In genomic region chr5:179227578-179228311, GRCh38 we compare ENCODE assay signal across 22 cellular contexts.
DNase-seq lines count a peak whose midpoint lies in the region; ATAC-seq and TF ChIP-seq lines count a peak whose summit lies in the region.
"Had no signal": no experiment of that assay in that cellular context is flagged by ENCODE, and none has a peak within 500 bp of the region (broad histone marks: within the 10 kb centered on the region; RNA-seq: fewer than 3 reads in every experiment).

No MANE protein-coding gene starts in this region.

- no peak overlapping the region for H3K4me3 ChIP-seq in GM23338
- H3K4me3 ChIP-seq: Peyer's patch had no signal

- peaks cover 34% of the 10 kb centered on the region for H3K9me3 Mint-ChIP-seq in GM23338
- peaks cover 20% of the 10 kb centered on the region for H3K9me3 Mint-ChIP-seq in activated naive CD4-positive, alpha-beta T cell treated with anti-CD3 and anti-CD28 coated beads for 36 hours

- no peaks in the 10 kb centered on the region for H3K36me3 ChIP-seq in GM23338 (ENCODE audit: insufficient read depth)
- H3K36me3 ChIP-seq: Peyer's patch, WERI-Rb-1 had no signal

- peak; percentile 85 for ATAC-seq in GM23338
- ATAC-seq in left lobe of liver, result no peak
- ATAC-seq in HG02938 (IDR thresholded peaks at IDR 0.05; ENCODE audit: unreplicated experiment), result no peak
- ATAC-seq: activated CD8-positive, alpha-beta T cell treated with anti-CD3 and anti-CD28 coated beads for 36 hours had no signal

- 0 out of 2 replicates have a peak, but pooled peaks cover 4% of the 10 kb centered on the region for H3F3A ChIP-seq in GM23338 (replicated peaks; ENCODE audit: low read depth)

- CTCF ChIA-PET in activated naive CD4-positive, alpha-beta T cell treated with anti-CD3 and anti-CD28 coated beads for 36 hours (lab: Charles Lee), result no interaction called here

- peaks cover 24% of the 10 kb centered on the region for H3K4me1 Mint-ChIP-seq in GM23338
- no peaks in the 10 kb centered on the region for H3K4me1 Mint-ChIP-seq in activated naive CD4-positive, alpha-beta T cell treated with anti-CD3 and anti-CD28 coated beads for 36 hours (ENCODE audit: low read depth)
- H3K4me1 Mint-ChIP-seq: CD4-positive, CD25-positive, alpha-beta regulatory T cell had no signal

- no peak overlapping the region for H2AFZ ChIP-seq in GM23338

- DNase-seq in GM23338 (ENCODE audit: low spot score), result no peak
- DNase-seq in amniotic epithelial cell (ENCODE audit: low read depth), result peak; percentile 9
- peak; percentile 35 for DNase-seq in left lobe of liver (ENCODE audit: low spot score)
- DNase-seq in posterior cingulate gyrus, result peak in 6 of 10 donors; percentile 3 to 79 (median 34)
- DNase-seq in DMS 273 treated with DMSO at 0.1 percent for 48 hours (lab: John Stamatoyannopoulos, UW), result no peak
- DNase-seq in putamen (ENCODE audit: low spot score), result no peak
- no peak for DNase-seq in activated naive CD4-positive, alpha-beta T cell treated with anti-CD3 and anti-CD28 coated beads for 36 hours
- DNase-seq: activated CD8-positive, alpha-beta T cell treated with anti-CD3 and anti-CD28 coated beads for 36 hours; anterior cingulate cortex; CD4-positive, CD25-positive, alpha-beta regulatory T cell; DMS79; foreskin fibroblast; mammary epithelial cell; NCI-H1092; NCI-H748 treated with DMSO at 0.1 percent for 48 hours; small intestine; stimulated activated naive CD4-positive, alpha-beta T cell; T-helper 1 cell; WERI-Rb-1 had no signal

- no peaks in the 10 kb centered on the region for H4K20me1 ChIP-seq in GM23338 (replicated peaks; ENCODE audit: insufficient read depth)

- H3K4me2 ChIP-seq in GM23338, result no peak overlapping the region
- H3K4me2 ChIP-seq: KMS-11 had no signal

- no peak overlapping the region for H3K4me3 Mint-ChIP-seq in GM23338
- no peak overlapping the region for H3K4me3 Mint-ChIP-seq in activated naive CD4-positive, alpha-beta T cell treated with anti-CD3 and anti-CD28 coated beads for 36 hours
- H3K4me3 Mint-ChIP-seq: activated CD8-positive, alpha-beta T cell treated with anti-CD3 and anti-CD28 coated beads for 36 hours; CD4-positive, CD25-positive, alpha-beta regulatory T cell had no signal

- H3K4me1 ChIP-seq in GM23338 (ENCODE audit: insufficient read depth), result peaks cover 5% of the 10 kb centered on the region
- H3K4me1 ChIP-seq: Peyer's patch had no signal

- peaks cover 13% of the 10 kb centered on the region for H3K27me3 Mint-ChIP-seq in GM23338 (ENCODE audit: insufficient read depth, low read depth, poor library complexity)
- no peaks in the 10 kb centered on the region for H3K27me3 Mint-ChIP-seq in activated naive CD4-positive, alpha-beta T cell treated with anti-CD3 and anti-CD28 coated beads for 36 hours (ENCODE audit: low read depth)
- H3K27me3 Mint-ChIP-seq: activated CD8-positive, alpha-beta T cell treated with anti-CD3 and anti-CD28 coated beads for 36 hours; CD4-positive, CD25-positive, alpha-beta regulatory T cell had no signal

- no peak overlapping the region for H3K27ac ChIP-seq in GM23338 (ENCODE audit: low read depth)
- H3K27ac ChIP-seq: KMS-11, Peyer's patch, WERI-Rb-1 had no signal

- H3K27ac Mint-ChIP-seq in GM23338, result peak overlapping the region; percentile 70; the same call in 1 of the 2 replicates
- no peak overlapping the region for H3K27ac Mint-ChIP-seq in activated naive CD4-positive, alpha-beta T cell treated with anti-CD3 and anti-CD28 coated beads for 36 hours
- H3K27ac Mint-ChIP-seq: activated CD8-positive, alpha-beta T cell treated with anti-CD3 and anti-CD28 coated beads for 36 hours; CD4-positive, CD25-positive, alpha-beta regulatory T cell had no signal

- no peaks in the 10 kb centered on the region for H3K27me3 ChIP-seq in GM23338 (ENCODE audit: insufficient read depth)
- H3K27me3 ChIP-seq: Peyer's patch had no signal

- intact Hi-C loops in posterior cingulate gyrus (cut with DNase I), result no loop called here
- intact Hi-C loops in activated naive CD4-positive, alpha-beta T cell treated with anti-CD3 and anti-CD28 coated beads for 36 hours (cut with micrococcal nuclease), result no loop called here

- no peaks in the 10 kb centered on the region for H3K79me2 ChIP-seq in GM23338 (replicated peaks; ENCODE audit: insufficient read depth)

- no peaks in the 10 kb centered on the region for H3K9me2 ChIP-seq in GM23338 (ENCODE audit: insufficient read depth)

- no peak for TF ChIP-seq CTCF in GM23338 (conservative IDR thresholded peaks at IDR 0.05; ENCODE audit: low read depth in 2 of 2)

- peaks cover 26% of the 10 kb centered on the region for H3K36me3 Mint-ChIP-seq in GM23338 (ENCODE audit: low read depth)
- H3K36me3 Mint-ChIP-seq in activated naive CD4-positive, alpha-beta T cell treated with anti-CD3 and anti-CD28 coated beads for 36 hours (ENCODE audit: low read depth), result no peaks in the 10 kb centered on the region

TF ChIP-seq in GM23338, 12 proteins besides CTCF, POLR2A, EP300 and RAD21:
- TF ChIP-seq ZNF114 (CRISPR knock-in tag; IDR thresholded peaks at IDR 0.05) (no peak), ETS1 (IDR thresholded peaks at IDR 0.05) (no peak), POLR2AphosphoS5 (IDR thresholded peaks at IDR 0.05; ENCODE audit: low read depth) (no peak), EZH2 (IDR thresholded peaks at IDR 0.05; ENCODE audit: low read depth, unreplicated experiment) (no peak), JUNB (IDR thresholded peaks at IDR 0.05; ENCODE audit: unreplicated experiment) (no peak), ZNF331 (CRISPR knock-in tag; IDR thresholded peaks at IDR 0.05; ENCODE audit: low read depth) (no peak), CREB1 (CRISPR knock-in tag; IDR thresholded peaks at IDR 0.05; ENCODE audit: low read depth) (no peak), REST (IDR thresholded peaks at IDR 0.05; ENCODE audit: unreplicated experiment) (no peak)

Comparison
In these comparisons a context has a peak if more than half of its experiments do, and no peak if none do; other contexts are left out.
1. DNase-seq: peak in amniotic epithelial cell (single experiment), left lobe of liver (single experiment) and posterior cingulate gyrus (6 of 10); none in GM23338 (single experiment), DMS 273 treated with DMSO at 0.1 percent for 48 hours (single experiment), putamen (single experiment) and activated naive CD4-positive, alpha-beta T cell treated with anti-CD3 and anti-CD28 coated beads for 36 hours (single experiment).